ENCODE assay signal across 16 cellular contexts in genomic region chr15:79973445-79974180, GRCh38. TPM values are rescaled to one million over a fixed set of nuclear protein-coding genes. Genes with fewer than 3 reads are reported as not detected.
DNase-seq lines count a peak whose midpoint lies in the region; ATAC-seq, FAIRE-seq and TF ChIP-seq lines count a peak whose summit lies in the region.
"Had no signal": no experiment of that assay in that cellular context is flagged by ENCODE, and none has a peak within 500 bp of the region (broad histone marks: within the 10 kb centered on the region; RNA-seq: fewer than 3 reads in every experiment).

No MANE protein-coding gene starts in this region.

- BruUV-seq in HepG2 (replicated peaks; lab: Mats Ljungman, UMichigan) = no TSS peak

- DNase-seq in CD1c-positive myeloid dendritic cell (ENCODE audit: extremely low spot score) (peak; percentile 47), GM19239 (ENCODE audit: insufficient read length, low spot score) (no peak), HepG2 (ENCODE audit: low spot score) (no peak), natural killer cell (no peak), T-cell (no peak)
- DNase-seq in activated CD4-positive, alpha-beta memory T cell treated with anti-CD3 and anti-CD28 coated beads for 36 hours = peak; percentile 79
- DNase-seq: anterior cingulate cortex, C1 segment of cervical spinal cord, EL, heart right ventricle, NCI-H1105 treated with DMSO at 0.1 percent for 48 hours, OCI-M1, uterus had no signal

- H3K27ac ChIP-seq in HepG2 (ENCODE audit: extremely low read length, insufficient read depth, low read length) = no peak overlapping the region
- H3K27ac ChIP-seq: uterus had no signal

- H4K20me1 ChIP-seq in HepG2 (ENCODE audit: insufficient read depth, low read length) = no peaks in the 10 kb centered on the region

- in situ Hi-C loops in HepG2 (cut with HindIII; ENCODE audit: extremely low pct_ligation_motif_present, low pct_unique_long_range_greater_than_20kb) = no loop called here

- intact Hi-C loops in activated CD4-positive, alpha-beta memory T cell treated with anti-CD3 and anti-CD28 coated beads for 36 hours (cut with micrococcal nuclease) = loop anchor here (10.0 kb wide), 2 partner anchors 1099 to 1321 kb away; partner anchors contain the start of gene MORF4L1
- intact Hi-C loops in HepG2 (cut with micrococcal nuclease; ENCODE audit: unreplicated experiment) (no loop called here), natural killer cell (cut with micrococcal nuclease) (no loop called here)

- H3K36me3 ChIP-seq in HepG2 (replicated peaks in 1 of 2; ENCODE audit: control insufficient read depth in 1 of 2, insufficient read depth in 2 of 2, low read length in 2 of 2) = no peaks in the 10 kb centered on the region
- H3K36me3 ChIP-seq: heart right ventricle, uterus had no signal

- H2AFZ ChIP-seq in HepG2 (ENCODE audit: low read length) = no peak overlapping the region

- TF ChIP-seq CTCF in HepG2 (CRISPR knock-in tag; IDR thresholded peaks at IDR 0.05) (no peak), natural killer cell (IDR thresholded peaks at IDR 0.05) (no peak)

- H3K4me3 ChIP-seq in HepG2 (replicated peaks in 1 of 3; ENCODE audit: insufficient read depth in 1 of 3, low read depth in 2 of 3, low read length in 3 of 3) = no peak overlapping the region
- H3K4me3 ChIP-seq: heart right ventricle, uterus had no signal

- peaks cover 54% of the 10 kb centered on the region for H3K4me1 ChIP-seq in HepG2 (ENCODE audit: insufficient read depth, low read length)
- H3K4me1 ChIP-seq: uterus had no signal

- H3K4me3 Mint-ChIP-seq in activated CD4-positive, alpha-beta memory T cell treated with anti-CD3 and anti-CD28 coated beads for 36 hours = peak overlapping the region; percentile 5
- H3K4me3 Mint-ChIP-seq in natural killer cell (no peak overlapping the region), T-cell (no peak overlapping the region)

- TF ChIP-seq POLR2A in HepG2 (IDR thresholded peaks at IDR 0.05; ENCODE audit: insufficient read depth in 1 of 2, low read depth in 2 of 2, low read length in 2 of 2) = no peak

- H3K27me3 ChIP-seq in HepG2 (ENCODE audit: control insufficient read depth in 1 of 2, insufficient read depth in 2 of 2, low read length in 2 of 2) = no peaks in the 10 kb centered on the region
- H3K27me3 ChIP-seq: uterus had no signal

- H3K27ac Mint-ChIP-seq in activated CD4-positive, alpha-beta memory T cell treated with anti-CD3 and anti-CD28 coated beads for 36 hours = peak overlapping the region; percentile 64
- no peak overlapping the region for H3K27ac Mint-ChIP-seq in natural killer cell
- no peak overlapping the region for H3K27ac Mint-ChIP-seq in T-cell

- peak overlapping the region; percentile 32; the same call in 1 of the 2 replicates for H3K4me2 ChIP-seq in HepG2 (ENCODE audit: low read depth, low read length)

- FAIRE-seq in GM19239 (lab: Jason Lieb, UNC) (peak; percentile 55), HepG2 (lab: Jason Lieb, UNC) (no peak)
- FAIRE-seq: colon had no signal

- POLR2A ChIA-PET in activated CD4-positive, alpha-beta memory T cell treated with anti-CD3 and anti-CD28 coated beads for 36 hours (lab: Charles Lee) = interaction anchor here (0.8 to 1.0 kb wide), 2 partner anchors 75 to 87 kb away, joined by 3 read pairs; no protein-coding TSS in a partner anchor
- POLR2A ChIA-PET in HepG2 (lab: Yijun Ruan, JAX) (no interaction called here), T-cell (lab: Charles Lee) (no interaction called here)

- no peak for TF ChIP-seq RAD21 in HepG2 (CRISPR knock-in tag; IDR thresholded peaks at IDR 0.05)

- 58% methylated on average over 7 of the region's 8 CpGs for WGBS in HepG2 (ENCODE audit: low lambda C conversion rate)

- no peaks in the 10 kb centered on the region for H3K9me3 ChIP-seq in HepG2 (ENCODE audit: low read length)
- H3K9me3 ChIP-seq: heart right ventricle, uterus had no signal

- peaks cover 43% of the 10 kb centered on the region for H3K4me1 Mint-ChIP-seq in activated CD4-positive, alpha-beta memory T cell treated with anti-CD3 and anti-CD28 coated beads for 36 hours (ENCODE audit: low read depth)
- peaks cover 20 to 22% of the 10 kb centered on the region in 2 donors for H3K4me1 Mint-ChIP-seq in natural killer cell
- peaks cover 23 to 36% (median 31%) of the 10 kb centered on the region in 3 donors for H3K4me1 Mint-ChIP-seq in T-cell

- peak; percentile 33; the same call in 1 of the 3 replicates for ATAC-seq in HepG2
- no peak for ATAC-seq in GM19035 (IDR thresholded peaks at IDR 0.05; ENCODE audit: unreplicated experiment)
- ATAC-seq in HG02763 (IDR thresholded peaks at IDR 0.05; ENCODE audit: unreplicated experiment) = no peak
- no peak for ATAC-seq in natural killer cell
- no peak for ATAC-seq in T-cell (replicated peaks in 1 of 4)

- CTCF ChIA-PET in activated CD4-positive, alpha-beta memory T cell treated with anti-CD3 and anti-CD28 coated beads for 36 hours (lab: Charles Lee) = interaction anchor here (1.2 kb wide), 1 partner anchor 120 kb away, joined by 6 read pairs; no protein-coding TSS in a partner anchor
- CTCF ChIA-PET in HepG2 (lab: Yijun Ruan, JAX; ENCODE audit: low intra/inter-chr PET ratio, low total read pairs) = no interaction called here
- CTCF ChIA-PET in T-cell (lab: Charles Lee) = interaction anchor here in 1 of 2 donors (0.6 kb wide), 1 partner anchor 136 kb away, joined by 10 read pairs; no protein-coding TSS in a partner anchor

- H3K9ac ChIP-seq in HepG2 (ENCODE audit: insufficient read depth, low read depth, low read length) = no peak overlapping the region

- no peaks in the 10 kb centered on the region for H3K27me3 Mint-ChIP-seq in activated CD4-positive, alpha-beta memory T cell treated with anti-CD3 and anti-CD28 coated beads for 36 hours
- H3K27me3 Mint-ChIP-seq in natural killer cell (ENCODE audit: low read depth in 2 of 2) = no peaks in the 10 kb centered on the region
- no peaks in the 10 kb centered on the region for H3K27me3 Mint-ChIP-seq in T-cell

- no peaks in the 10 kb centered on the region for H3K9me3 Mint-ChIP-seq in activated CD4-positive, alpha-beta memory T cell treated with anti-CD3 and anti-CD28 coated beads for 36 hours
- no peaks in the 10 kb centered on the region for H3K9me3 Mint-ChIP-seq in natural killer cell
- H3K9me3 Mint-ChIP-seq in T-cell = peaks cover 0 to 4% (median 0%) of the 10 kb centered on the region in 3 donors

- no peaks in the 10 kb centered on the region for H3K79me2 ChIP-seq in HepG2 (ENCODE audit: insufficient read depth, low read length)

- H3K36me3 Mint-ChIP-seq in activated CD4-positive, alpha-beta memory T cell treated with anti-CD3 and anti-CD28 coated beads for 36 hours = peaks cover 9% of the 10 kb centered on the region
- H3K36me3 Mint-ChIP-seq in natural killer cell (no peaks in the 10 kb centered on the region), T-cell (no peaks in the 10 kb centered on the region)

- no peak for TF ChIP-seq EP300 in HepG2 (IDR thresholded peaks at IDR 0.05; ENCODE audit: low read depth in 2 of 2, low read length in 2 of 2)
- no peak for TF ChIP-seq EP300 in HepG2 (CRISPR knock-in tag; IDR thresholded peaks at IDR 0.05; ENCODE audit: borderline replicate concordance)

TF ChIP-seq in HepG2, 621 proteins besides CTCF, POLR2A, EP300 and RAD21 (continues in another document):
- TF ChIP-seq ZNF839 (CRISPR knock-in tag; IDR thresholded peaks at IDR 0.05; ENCODE audit: borderline replicate concordance) (no peak), EEA1 (CRISPR knock-in tag; IDR thresholded peaks at IDR 0.05; ENCODE audit: borderline replicate concordance) (no peak), FIP1L1 (IDR thresholded peaks at IDR 0.05; ENCODE audit: borderline replicate concordance, insufficient read depth, low read depth, low read length) (no peak)

RNA-seq across cellular contexts. Expression of gene BCL2A1, which starts 2.6 kb away (rescaled TPM):
- 100 to 1,000 TPM; 110 to 111 TPM for total RNA-seq in activated CD4-positive, alpha-beta memory T cell treated with anti-CD3 and anti-CD28 coated beads for 36 hours
- total RNA-seq in HepG2 (2016; rRNA removed; fragmentation: Illumina TruSeq; extraction: Trizol) (0.31 and 0.97 TPM in 2 replicates), natural killer cell (10 to 100 TPM; 16.5 to 61.3 (median 42.2) TPM), T-cell (10 to 100 TPM; 10.6 to 26.2 (median 13.6) TPM)
- total RNA-seq in HepG2 (2016; cell fraction: cytosol; rRNA removed; fragmentation: Illumina TruSeq; extraction: Trizol; ENCODE audit: low read depth) = 0.30 and 0.44 TPM in 2 replicates
- total RNA-seq in HepG2 (2016; cell fraction: insoluble cytoplasmic fraction; rRNA removed; fragmentation: Illumina TruSeq; extraction: Trizol) = 0.24 and 0.89 TPM in 2 replicates
- 0.31 TPM in 1 of 2 replicates, not detected in the other for total RNA-seq in HepG2 (2016; cell fraction: membrane; rRNA removed; fragmentation: Illumina TruSeq; extraction: Trizol)
- 0.53 TPM in 1 of 2 replicates, not detected in the other for total RNA-seq in HepG2 (2016; cell fraction: nucleus; rRNA removed; fragmentation: Illumina TruSeq; extraction: Trizol)
- 0.08 and 0.21 TPM in 2 replicates for polyA plus RNA-seq in HepG2 (2011; rRNA removed)
- 0.25 and 0.49 TPM in 2 replicates for polyA plus RNA-seq in HepG2 (2011; cell fraction: cytosol; rRNA removed)
- polyA plus RNA-seq in HepG2 (2011; cell fraction: nucleus; rRNA removed) = not detected in 2 replicates
- polyA plus RNA-seq in HepG2 (2012) = not detected in 2 replicates
- 0.27 and 0.36 TPM in 2 replicates for polyA plus RNA-seq in HepG2 (2016; cell fraction: cytosol; fragmentation: Illumina TruSeq; extraction: Trizol; ENCODE audit: low read depth)
- polyA plus RNA-seq in HepG2 (2016; cell fraction: insoluble cytoplasmic fraction; fragmentation: Illumina TruSeq; extraction: Trizol; ENCODE audit: low read depth) = 0.25 and 0.56 TPM in 2 replicates
- 0.29 and 0.38 TPM in 2 replicates for polyA plus RNA-seq in HepG2 (2016; cell fraction: membrane; fragmentation: Illumina TruSeq; extraction: Trizol; ENCODE audit: low read depth)
- polyA plus RNA-seq in HepG2 (2016; cell fraction: nucleus; fragmentation: Illumina TruSeq; extraction: Trizol; ENCODE audit: insufficient read depth, low read depth) = not detected in 2 replicates
- polyA minus RNA-seq in HepG2 (2011; rRNA and poly(A)+ RNA removed; ENCODE audit: low replicate concordance) = 0.30 TPM in 1 of 2 replicates, not detected in the other
- not detected in 2 replicates for polyA minus RNA-seq in HepG2 (2011; cell fraction: cytosol; rRNA and poly(A)+ RNA removed)
- polyA minus RNA-seq in HepG2 (2011; cell fraction: nucleus; rRNA and poly(A)+ RNA removed) = not detected in 2 replicates

Comparison
In these comparisons a context has a peak if more than half of its experiments do, and no peak if none do; other contexts are left out.
1. DNase-seq: peak in CD1c-positive myeloid dendritic cell (single experiment) and activated CD4-positive, alpha-beta memory T cell treated with anti-CD3 and anti-CD28 coated beads for 36 hours (single experiment); none in GM19239 (single experiment), HepG2 (single experiment), natural killer cell (single experiment) and T-cell (0 of 34).
2. RNA of gene BCL2A1, which starts 2.6 kb away (total RNA-seq): 110 to 111 TPM in activated CD4-positive, alpha-beta memory T cell treated with anti-CD3 and anti-CD28 coated beads for 36 hours, 16.5 to 61.3 TPM in natural killer cell and 10.6 to 26.2 TPM in T-cell; 0.24 to 0.97 TPM in HepG2; every median in the first group is over 4 times any median in the second.